Comparison of ENCODE assay signal across 11 cellular contexts in the genomic region with DNA sequence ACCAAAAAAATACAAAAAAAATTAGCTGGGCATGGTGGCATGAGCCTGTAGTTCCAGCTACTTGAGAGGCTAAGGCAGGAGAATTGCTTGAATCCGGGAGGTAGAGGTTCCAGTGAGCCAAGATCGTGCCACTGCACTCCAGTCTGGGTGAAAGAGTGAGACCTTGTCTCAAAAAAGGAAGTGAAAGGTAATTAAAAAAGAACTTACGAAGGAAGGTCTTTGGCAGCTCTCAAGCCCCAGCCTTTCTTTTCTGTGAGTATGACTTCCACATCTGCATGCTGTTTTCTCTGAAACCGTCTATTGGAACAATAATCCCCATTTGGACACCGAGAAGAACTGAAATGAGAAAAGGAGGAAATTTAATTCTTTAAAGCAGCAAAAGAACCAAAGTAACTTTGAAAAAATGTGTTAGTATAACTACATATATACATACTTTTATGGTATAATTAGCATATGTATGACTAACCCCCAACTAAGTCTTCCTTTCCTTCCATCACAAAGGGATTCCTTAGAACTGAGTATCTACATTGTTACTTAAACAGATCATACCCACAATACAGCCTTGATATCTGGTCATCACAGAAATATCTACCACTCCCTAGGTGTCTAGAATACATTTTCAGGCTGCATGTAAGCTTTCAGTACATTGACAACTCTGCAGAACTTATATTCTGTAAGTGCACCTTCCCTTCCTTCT. TPM values are rescaled to one million over a fixed set of nuclear protein-coding genes. Genes with fewer than 3 reads are reported as not detected.
DNase-seq lines count a peak whose midpoint lies in the region; ATAC-seq and TF ChIP-seq lines count a peak whose summit lies in the region.
"Had no signal": no experiment of that assay in that cellular context is flagged by ENCODE, and none has a peak within 500 bp of the region (broad histone marks: within the 10 kb centered on the region; RNA-seq: fewer than 3 reads in every experiment).

No MANE protein-coding gene starts in this region.

- in situ Hi-C loops in astrocyte of the spinal cord (cut with HindIII; ENCODE audit: low sequenced_read_pairs), result no loop called here

- DNase-seq in GM12865 (ENCODE audit: low read depth), result peak; percentile 23
- peak; percentile 81 for DNase-seq in NCI-H226
- DNase-seq in astrocyte of the spinal cord (ENCODE audit: low read depth, low spot score), result peak; percentile 84
- DNase-seq in myocyte (ENCODE audit: low read depth), result peak; percentile 30
- DNase-seq in NCI-H2171 (lab: John Stamatoyannopoulos, UW), result no peak
- DNase-seq in SHP77 (lab: John Stamatoyannopoulos, UW), result no peak
- DNase-seq: activated effector memory CD4-positive, alpha-beta T cell treated with anti-CD3 and anti-CD28 coated beads, Interleukin-2, amount 50 U/mL, for 16 hours; GF-D8; NCI-H345 had no signal

- ATAC-seq in HG03354 (IDR thresholded peaks at IDR 0.05; ENCODE audit: poor library complexity, severe bottlenecking, unreplicated experiment), result no peak
- no peak for ATAC-seq in GM19395 (IDR thresholded peaks at IDR 0.05; ENCODE audit: unreplicated experiment)

- H3K4me3 ChIP-seq in GM12865 (ENCODE audit: low read depth, low read length) (no peak overlapping the region), astrocyte of the spinal cord (ENCODE audit: low read depth, low read length) (no peak overlapping the region)

- TF ChIP-seq CTCF in GM12865 (IDR thresholded peaks at IDR 0.05; ENCODE audit: insufficient read depth, low read depth, low read length, missing control alignments), result no peak
- no peak for TF ChIP-seq CTCF in astrocyte of the spinal cord (IDR thresholded peaks at IDR 0.05; ENCODE audit: low read depth, low read length)

RNA-seq across cellular contexts. Expression of a gene that starts 50.1 kb away (rescaled TPM):
- 31.3 and 32.3 TPM in 2 replicates for total RNA-seq in myocyte
- 10.6 TPM for polyA plus RNA-seq in myocyte (2012)

Comparison
In these comparisons a context has a peak if more than half of its experiments do, and no peak if none do; other contexts are left out.
1. DNase-seq: peak in GM12865 (single experiment), NCI-H226 (single experiment), astrocyte of the spinal cord (single experiment) and myocyte (single experiment); none in NCI-H2171 (single experiment) and SHP77 (0 of 2).